16 cellular contexts compared by ENCODE assay signal in the genomic region with DNA sequence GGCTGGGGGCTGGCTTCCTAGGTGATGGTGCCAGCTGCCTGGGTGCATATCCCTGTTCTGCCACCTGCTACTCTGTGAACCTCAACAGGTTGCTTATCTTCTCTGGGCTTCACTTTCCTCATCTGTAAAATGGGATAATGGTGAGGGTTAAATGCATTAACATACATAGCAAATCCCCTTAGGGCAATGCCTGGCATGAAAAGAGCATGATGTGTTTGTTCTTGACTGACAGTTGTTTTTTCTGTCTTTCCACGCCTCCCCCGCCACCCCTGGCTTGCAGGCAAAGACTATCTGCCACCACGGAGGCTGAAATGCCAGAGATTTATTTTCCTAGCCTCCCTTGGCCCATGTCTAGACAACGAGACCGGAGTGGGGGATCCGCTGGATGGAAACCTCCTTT.
DNase-seq lines count a peak whose midpoint lies in the region; TF ChIP-seq lines count a peak whose summit lies in the region.
"Had no signal": no experiment of that assay in that cellular context is flagged by ENCODE, and none has a peak within 500 bp of the region (broad histone marks: within the 10 kb centered on the region; RNA-seq: fewer than 3 reads in every experiment).

No MANE protein-coding gene starts in this region.

- peak overlapping the region; percentile 67 for H4K91ac ChIP-seq in trophoblast cell (ENCODE audit: low read depth, low read length)

- H2BK5ac ChIP-seq in trophoblast cell (ENCODE audit: low read depth, low read length, poor library complexity), result peak overlapping the region; percentile 1

- no peaks in the 10 kb centered on the region for H3K27me3 ChIP-seq in trophoblast cell (ENCODE audit: insufficient read depth, low read length)
- H3K27me3 ChIP-seq: BE2C; BLaER1 treated with 17β-estradiol and CSF1 and Interleukin-3, amounts not matched to agents 10 nM and 100 nM had no signal

- peak overlapping the region; percentile 61 for H3K14ac ChIP-seq in trophoblast cell (ENCODE audit: low read length)

- H3K36me3 ChIP-seq in HEK293 (ENCODE audit: control insufficient read depth in 2 of 2, insufficient read depth in 1 of 2, low read length in 2 of 2), result no peaks in the 10 kb centered on the region
- H3K36me3 ChIP-seq in trophoblast cell (ENCODE audit: control insufficient read depth in 1 of 2, insufficient read depth in 2 of 2, low read length in 2 of 2), result no peaks in the 10 kb centered on the region
- H3K36me3 ChIP-seq: BE2C; BLaER1 treated with 17β-estradiol and CSF1 and Interleukin-3, amounts not matched to agents 10 nM and 100 nM had no signal

- H3K4me2 ChIP-seq in trophoblast cell (ENCODE audit: low read length), result no peak overlapping the region
- H3K4me2 ChIP-seq: BLaER1 treated with 17β-estradiol and CSF1 and Interleukin-3, amounts not matched to agents 10 nM and 100 nM; GM23338 had no signal

- H3K27ac ChIP-seq in HEK293 (ENCODE audit: extremely low read depth, low read depth, low read length) (no peak overlapping the region), trophoblast cell (ENCODE audit: low read depth, low read length) (no peak overlapping the region)

- peak; percentile 43 for DNase-seq in NCI-H69 (lab: John Stamatoyannopoulos, UW)
- peak; percentile 56 to 85 for DNase-seq in trophoblast cell
- DNase-seq in NCI-H2081 treated with DMSO at 0.1 percent for 48 hours (lab: John Stamatoyannopoulos, UW), result no peak
- DNase-seq in AML-193 (lab: John Stamatoyannopoulos, UW), result no peak
- no peak for DNase-seq in stimulated activated CD4-positive, alpha-beta T cell treated with anti-CD3 and anti-CD28 coated beads, Interleukin-1b, Interleukin-23, amount 100 ng/mL, for 48 hours
- DNase-seq: BE2C; Calu3; CD4-positive, alpha-beta T cell; CD8-positive, alpha-beta memory T cell; DMS79 treated with DMSO at 0.1 percent for 48 hours; GF-D8; H9; HFFc6 had no signal

- H3K4me3 ChIP-seq in HEK293 (ENCODE audit: low read depth, low read length) (no peak overlapping the region), trophoblast cell (ENCODE audit: low read depth, low read length) (no peak overlapping the region)
- H3K4me3 ChIP-seq: BLaER1 treated with 17β-estradiol and CSF1 and Interleukin-3, amounts not matched to agents 10 nM and 100 nM; GM23338 had no signal

- CTCF ChIA-PET in HEK293 (lab: Yijun Ruan, JAX), result interaction anchor here (0.8 to 1.9 kb wide), 6 partner anchors 8 to 95 kb away, joined by 3 to 10 read pairs (median 4); no protein-coding TSS in a partner anchor

- peak overlapping the region; percentile 76 for H2BK12ac ChIP-seq in trophoblast cell (ENCODE audit: low read length)

- no peak overlapping the region for H2AFZ ChIP-seq in trophoblast cell (ENCODE audit: insufficient read depth, low read length, poor library complexity)
- H2AFZ ChIP-seq: GM23338 had no signal

- no peak overlapping the region for H3K23ac ChIP-seq in trophoblast cell (ENCODE audit: low read length)

- POLR2A ChIA-PET in HEK293 (lab: Yijun Ruan, JAX), result no interaction called here

- H3K79me2 ChIP-seq in trophoblast cell (ENCODE audit: control insufficient read depth, insufficient read depth, low read length, poor library complexity), result peaks cover 11% of the 10 kb centered on the region

- H2BK120ac ChIP-seq in trophoblast cell (ENCODE audit: insufficient read depth, low read length, poor library complexity), result peak overlapping the region; percentile 34

- H3K9ac ChIP-seq in trophoblast cell (ENCODE audit: low read length), result no peak overlapping the region
- H3K9ac ChIP-seq: BLaER1 treated with 17β-estradiol and CSF1 and Interleukin-3, amounts not matched to agents 10 nM and 100 nM had no signal

- H3K9me3 ChIP-seq in HEK293 (ENCODE audit: control insufficient read depth, insufficient read depth, low read depth, low read length) (no peaks in the 10 kb centered on the region), trophoblast cell (ENCODE audit: insufficient read depth, low read depth, low read length) (no peaks in the 10 kb centered on the region)
- H3K9me3 ChIP-seq: BE2C; BLaER1 treated with 17β-estradiol and CSF1 and Interleukin-3, amounts not matched to agents 10 nM and 100 nM had no signal

- H3K18ac ChIP-seq in trophoblast cell (ENCODE audit: low read length), result no peak overlapping the region

- peaks cover 10% of the 10 kb centered on the region for H3K4me1 ChIP-seq in HEK293 (ENCODE audit: control insufficient read depth, insufficient read depth, low read length)
- peaks cover 24% of the 10 kb centered on the region in 2 experiments for H3K4me1 ChIP-seq in trophoblast cell (ENCODE audit: control insufficient read depth in 1 of 2, insufficient read depth in 2 of 2, low read length in 2 of 2)

- peak overlapping the region; percentile 92 for H2AK5ac ChIP-seq in trophoblast cell (ENCODE audit: low read length)

- H3K79me1 ChIP-seq in trophoblast cell (ENCODE audit: low read length), result peaks cover 40% of the 10 kb centered on the region

- no peak overlapping the region for H3K4ac ChIP-seq in trophoblast cell (ENCODE audit: low read depth, low read length)

- H4K8ac ChIP-seq in trophoblast cell (ENCODE audit: low read depth, low read length), result no peak overlapping the region

- no CpG with 5 or more reads among the region's 6 CpGs for WGBS in trophoblast cell (ENCODE audit: extremely low coverage, insufficient coverage, insufficient read length)

- no peak for TF ChIP-seq CTCF in HEK293 (tag by site-specific recombination; IDR thresholded peaks at IDR 0.05)

- no peak overlapping the region for H4K12ac ChIP-seq in trophoblast cell (ENCODE audit: low read depth, low read length)

TF ChIP-seq in HEK293, 187 proteins besides CTCF, POLR2A, EP300 and RAD21:
- TF ChIP-seq SCRT2 (tag by site-specific recombination; IDR thresholded peaks at IDR 0.05), result peak; percentile 42; the same call in 1 of the 2 replicates
- TF ChIP-seq REST (tag by site-specific recombination; IDR thresholded peaks at IDR 0.05), result no peak
- no peak for TF ChIP-seq ZNF23 (tag by site-specific recombination; IDR thresholded peaks at IDR 0.05; ENCODE audit: borderline replicate concordance)
- no peak for TF ChIP-seq PATZ1 (tag by site-specific recombination; IDR thresholded peaks at IDR 0.05)
- TF ChIP-seq HOXC10 (CRISPR knock-in tag; IDR thresholded peaks at IDR 0.05), result no peak
TF ChIP-seq in HEK293: peak in this region for 1.

Comparison
In these comparisons a context has a peak if more than half of its experiments do, and no peak if none do; other contexts are left out.
1. DNase-seq: peak in NCI-H69 (single experiment) and trophoblast cell (2 of 2); none in NCI-H2081 treated with DMSO at 0.1 percent for 48 hours (single experiment), AML-193 (0 of 2) and stimulated activated CD4-positive, alpha-beta T cell treated with anti-CD3 and anti-CD28 coated beads, Interleukin-1b, Interleukin-23, amount 100 ng/mL, for 48 hours (single experiment).